ENCODE assay signal across 20 cellular contexts in the genomic region with DNA sequence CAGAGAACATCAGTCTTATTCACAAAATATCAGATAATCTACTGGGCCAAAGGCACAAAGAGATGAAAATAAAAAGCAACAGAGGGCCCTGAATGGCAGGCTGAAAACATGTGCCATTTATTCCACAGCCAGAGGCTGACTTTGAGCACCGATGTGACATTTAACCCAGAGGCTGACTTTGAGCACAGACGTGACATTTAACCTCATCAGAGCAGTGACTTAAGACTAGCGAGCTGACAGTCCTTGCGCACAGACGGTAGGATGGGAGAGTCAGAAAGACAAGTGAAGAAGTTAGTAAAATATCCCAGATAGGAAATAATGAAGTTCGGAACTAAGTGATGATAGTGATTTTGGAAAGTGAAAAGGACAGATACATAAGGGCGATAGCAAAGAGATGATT.
DNase-seq lines count a peak whose midpoint lies in the region; ATAC-seq, FAIRE-seq and TF ChIP-seq lines count a peak whose summit lies in the region.
"Had no signal": no experiment of that assay in that cellular context is flagged by ENCODE, and none has a peak within 500 bp of the region (broad histone marks: within the 10 kb centered on the region; RNA-seq: fewer than 3 reads in every experiment).

No MANE protein-coding gene starts in this region.

- H2AFZ ChIP-seq in smooth muscle cell (ENCODE audit: low read depth), result no peak overlapping the region

- CTCF ChIA-PET in activated naive CD4-positive, alpha-beta T cell treated with anti-CD3 and anti-CD28 coated beads, Interleukin-2, amount 10 ng/mL, durations not matched to agents 7 days and 5 days (lab: Charles Lee), result interaction anchor here (1.1 kb wide), 1 partner anchor 72 kb away, joined by 3 read pairs; no protein-coding TSS in a partner anchor
- CTCF ChIA-PET in T-cell (lab: Charles Lee), result interaction anchor here (0.9 to 1.0 kb wide), 3 partner anchors 125 to 587 kb away, joined by 3 to 4 read pairs (median 3); no protein-coding TSS in a partner anchor

- H4K20me1 ChIP-seq in smooth muscle cell (ENCODE audit: low read depth), result no peaks in the 10 kb centered on the region

- no peaks in the 10 kb centered on the region for H3K27me3 Mint-ChIP-seq in activated naive CD4-positive, alpha-beta T cell treated with anti-CD3 and anti-CD28 coated beads, Interleukin-2, amount 10 ng/mL, durations not matched to agents 7 days and 5 days
- H3K27me3 Mint-ChIP-seq in T-cell, result no peaks in the 10 kb centered on the region
- no peaks in the 10 kb centered on the region for H3K27me3 Mint-ChIP-seq in chondrocyte (ENCODE audit: low read depth)
- H3K27me3 Mint-ChIP-seq: central memory CD8-positive, alpha-beta T cell had no signal

- 36% methylated on average over 7 of the region's 7 CpGs for WGBS in smooth muscle cell (ENCODE audit: low lambda C conversion rate)

- peaks cover 73% of the 10 kb centered on the region for H3K36me3 Mint-ChIP-seq in activated naive CD4-positive, alpha-beta T cell treated with anti-CD3 and anti-CD28 coated beads, Interleukin-2, amount 10 ng/mL, durations not matched to agents 7 days and 5 days
- H3K36me3 Mint-ChIP-seq in T-cell, result peaks cover 52% of the 10 kb centered on the region
- peaks cover 2% of the 10 kb centered on the region for H3K36me3 Mint-ChIP-seq in chondrocyte (ENCODE audit: low read depth)

- H3K9me3 ChIP-seq in smooth muscle cell (replicated peaks; ENCODE audit: low read depth), result no peaks in the 10 kb centered on the region
- H3K9me3 ChIP-seq: left lung, mucosa of descending colon, right atrium auricular region, tibial artery had no signal

- peak overlapping the region; percentile 68 for H3K27ac ChIP-seq in smooth muscle cell (ENCODE audit: low read depth)
- H3K27ac ChIP-seq: left lung, right atrium auricular region, SK-N-MC, tibial artery had no signal

- no peaks in the 10 kb centered on the region for H3K9me3 Mint-ChIP-seq in activated naive CD4-positive, alpha-beta T cell treated with anti-CD3 and anti-CD28 coated beads, Interleukin-2, amount 10 ng/mL, durations not matched to agents 7 days and 5 days
- no peaks in the 10 kb centered on the region for H3K9me3 Mint-ChIP-seq in T-cell
- peaks cover 3% of the 10 kb centered on the region for H3K9me3 Mint-ChIP-seq in chondrocyte (ENCODE audit: low read depth)
- H3K9me3 Mint-ChIP-seq: activated T-cell treated with anti-CD3 and anti-CD28 coated beads, Interleukin-2, amount 50 U/mL, for 4 hours; central memory CD8-positive, alpha-beta T cell had no signal

- no peak for TF ChIP-seq CTCF in chondrocyte (IDR thresholded peaks at IDR 0.05)
- TF ChIP-seq CTCF in smooth muscle cell (IDR thresholded peaks at IDR 0.05; ENCODE audit: borderline replicate concordance, insufficient read depth, poor library complexity, severe bottlenecking), result no peak

- no peaks in the 10 kb centered on the region for H3K4me1 ChIP-seq in smooth muscle cell (ENCODE audit: low read depth)
- H3K4me1 ChIP-seq: tibial artery had no signal

- no peak for DNase-seq in activated naive CD4-positive, alpha-beta T cell treated with anti-CD3 and anti-CD28 coated beads, Interleukin-2, amount 10 ng/mL, durations not matched to agents 7 days and 5 days
- DNase-seq in activated naive CD4-positive, alpha-beta T cell treated with anti-CD3 and anti-CD28 coated beads, Interleukin-2, amount 50 U/mL, for 16 hours, result no peak
- DNase-seq in T-cell (no peak), chondrocyte (ENCODE audit: low spot score) (no peak), smooth muscle cell (lab: John Stamatoyannopoulos, UW; ENCODE audit: unreplicated experiment) (no peak), H54 (ENCODE audit: insufficient read length, low spot score) (no peak), NCI-H524 treated with DMSO at 0.1 percent for 48 hours (lab: John Stamatoyannopoulos, UW) (no peak)
- DNase-seq: activated CD4-positive, alpha-beta T cell treated with anti-CD3 and anti-CD28 coated beads, Interleukin-2, amount 50 U/mL, for 1 hour; activated T-cell treated with anti-CD3 and anti-CD28 coated beads, Interleukin-2, amount 50 U/mL, for 4 hours; effector CD8-positive, alpha-beta T cell; glutamatergic neuron; KBM-7; mucosa of descending colon; NCI-H187; tibial artery had no signal

- H3K36me3 ChIP-seq in smooth muscle cell (ENCODE audit: low read depth), result no peaks in the 10 kb centered on the region
- H3K36me3 ChIP-seq: tibial artery had no signal

- peaks cover 75% of the 10 kb centered on the region for H3K4me1 Mint-ChIP-seq in activated naive CD4-positive, alpha-beta T cell treated with anti-CD3 and anti-CD28 coated beads, Interleukin-2, amount 10 ng/mL, durations not matched to agents 7 days and 5 days
- H3K4me1 Mint-ChIP-seq in T-cell, result peaks cover 78 to 83% (median 82%) of the 10 kb centered on the region in 3 donors
- peaks cover 30% of the 10 kb centered on the region for H3K4me1 Mint-ChIP-seq in chondrocyte (ENCODE audit: low read depth)

- POLR2A ChIA-PET in T-cell (lab: Charles Lee), result no interaction called here

- H3K4me3 ChIP-seq in smooth muscle cell, result no peak overlapping the region
- H3K4me3 ChIP-seq: left lung, mucosa of descending colon, right atrium auricular region, SK-N-MC, tibial artery had no signal

- H3F3A ChIP-seq in smooth muscle cell (ENCODE audit: low read depth), result peaks cover 5% of the 10 kb centered on the region

- H3K4me2 ChIP-seq in smooth muscle cell, result peak overlapping the region; percentile 17

- TF ChIP-seq POLR2A in H54 (IDR thresholded peaks at IDR 0.05; ENCODE audit: low read depth, low read length), result no peak

- H3K27me3 ChIP-seq in smooth muscle cell (ENCODE audit: low read depth), result no peaks in the 10 kb centered on the region
- H3K27me3 ChIP-seq: left lung, right atrium auricular region, tibial artery had no signal

- no peak for ATAC-seq in T-cell (replicated peaks in 1 of 4)
- no peak for ATAC-seq in HG02759 (IDR thresholded peaks at IDR 0.05; ENCODE audit: unreplicated experiment)
- ATAC-seq: activated T-cell treated with anti-CD3 and anti-CD28 coated beads, Interleukin-2, amount 50 U/mL, for 4 hours; left lung; mucosa of descending colon had no signal

- FAIRE-seq in H54 (lab: Jason Lieb, UNC), result no peak

- no peaks in the 10 kb centered on the region for H3K79me2 ChIP-seq in smooth muscle cell (ENCODE audit: low read depth)

- H3K4me3 Mint-ChIP-seq in activated naive CD4-positive, alpha-beta T cell treated with anti-CD3 and anti-CD28 coated beads, Interleukin-2, amount 10 ng/mL, durations not matched to agents 7 days and 5 days, result no peak overlapping the region
- H3K4me3 Mint-ChIP-seq in T-cell (no peak overlapping the region), chondrocyte (ENCODE audit: unreplicated experiment) (no peak overlapping the region)
- H3K4me3 Mint-ChIP-seq: activated T-cell treated with anti-CD3 and anti-CD28 coated beads, Interleukin-2, amount 50 U/mL, for 4 hours; central memory CD8-positive, alpha-beta T cell had no signal

- no peak overlapping the region for H3K9ac ChIP-seq in smooth muscle cell (ENCODE audit: low read depth)

- H3K27ac Mint-ChIP-seq in activated naive CD4-positive, alpha-beta T cell treated with anti-CD3 and anti-CD28 coated beads, Interleukin-2, amount 10 ng/mL, durations not matched to agents 7 days and 5 days, result peak overlapping the region; percentile 2
- H3K27ac Mint-ChIP-seq in T-cell (peak overlapping the region; percentile 3 to 29), chondrocyte (ENCODE audit: unreplicated experiment) (peak overlapping the region; percentile 64)

Comparison
In these comparisons a context has a peak if more than half of its experiments do, and no peak if none do; other contexts are left out.
1. H3K27ac Mint-ChIP-seq: peak in every context shown above with its lines; median percentile 64 in chondrocyte; 16 in T-cell; 2 in activated naive CD4-positive, alpha-beta T cell treated with anti-CD3 and anti-CD28 coated beads, Interleukin-2, amount 10 ng/mL, durations not matched to agents 7 days and 5 days.